ENCODE assay signal across 1 cellular context in genomic region chr19:18774107-18774506, GRCh38.
A peak's percentile ranks its signal among the peaks of the same experiment; 100 is the strongest.
TF ChIP-seq lines count a peak whose summit lies in the region.

No MANE protein-coding gene starts in this region.

TF ChIP-seq in HepG2, 621 proteins besides CTCF, POLR2A, EP300 and RAD21:
- TF ChIP-seq ZNF652 (CRISPR knock-in tag; IDR thresholded peaks at IDR 0.05; ENCODE audit: borderline replicate concordance, low read depth) (no peak), AGO1 (IDR thresholded peaks at IDR 0.05; ENCODE audit: low read depth, low read length, poor library complexity, severe bottlenecking) (peak; percentile 78), FOXO4 (CRISPR knock-in tag; conservative IDR thresholded peaks at IDR 0.05) (no peak)
